In the genomic region with DNA sequence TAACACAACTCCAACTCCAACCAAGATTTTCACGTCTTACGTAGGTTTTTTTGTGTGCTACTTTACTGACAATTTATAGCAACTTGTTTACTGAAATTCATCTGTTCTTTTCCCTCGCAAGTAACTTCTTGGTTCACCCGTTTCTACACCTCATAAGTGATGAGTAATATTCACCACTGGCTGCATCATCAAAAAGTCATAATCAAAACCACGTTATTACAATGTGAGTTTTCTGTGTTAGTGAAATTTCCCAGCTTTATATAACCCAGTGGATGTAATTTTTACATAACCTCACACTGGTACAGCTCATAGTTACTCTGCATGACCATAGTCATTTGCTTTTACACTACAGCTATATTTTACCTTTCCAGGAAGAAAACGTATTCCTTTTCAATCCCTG, we compare ENCODE assay signal across 18 cellular contexts.
DNase-seq lines count a peak whose midpoint lies in the region; ATAC-seq lines count a peak whose summit lies in the region.
"Had no signal": no experiment of that assay in that cellular context is flagged by ENCODE, and none has a peak within 500 bp of the region (broad histone marks: within the 10 kb centered on the region; RNA-seq: fewer than 3 reads in every experiment).

No MANE protein-coding gene starts in this region.

- no peak overlapping the region for H3K9ac ChIP-seq in GM23248
- H3K9ac ChIP-seq in adipocyte (ENCODE audit: low read length): no peak overlapping the region

- peaks cover 8% of the 10 kb centered on the region; the same call in 1 of the 2 replicates for H3F3A ChIP-seq in GM23248 (ENCODE audit: insufficient read depth)

- H3K4me3 ChIP-seq in GM23248 (0 out of 2 replicates have a peak overlapping the region, but pooled peaks have one; percentile 4), adipocyte (ENCODE audit: low read length) (peak overlapping the region; percentile 37)
- H3K4me3 ChIP-seq: lower lobe of right lung had no signal

- H3K9me3 ChIP-seq in GM23248 (ENCODE audit: low read depth): no peaks in the 10 kb centered on the region
- no peaks in the 10 kb centered on the region for H3K9me3 ChIP-seq in adipocyte (ENCODE audit: control insufficient read depth, low read length)
- H3K9me3 ChIP-seq: lower lobe of right lung had no signal

- H3K27ac ChIP-seq in GM23248: no peak overlapping the region
- H3K27ac ChIP-seq: lower lobe of right lung had no signal

- DNase-seq in GM23248: peak; percentile 86
- DNase-seq in adipocyte (ENCODE audit: low read depth): peak; percentile 60
- DNase-seq in fibroblast of peridontal ligament (ENCODE audit: extremely low read depth): peak; percentile 92
- DNase-seq in sciatic nerve (ENCODE audit: low spot score): no peak
- DNase-seq in islet precursor cell: no peak
- DNase-seq: activated B cell treated with CpG ODN at 0.5 μM for 24 hours; CD4-positive, alpha-beta T cell; endodermal cell; lower lobe of right lung; NCI-H1048; SIG-M5; stimulated activated CD4-positive, alpha-beta T cell treated with anti-CD3 and anti-CD28 coated beads, Interleukin-12 subunit alpha, Interleukin-12 subunit beta, amount 100 ng/mL, for 4 hours; T-helper 2 cell; trophoblast cell had no signal

- H4K20me1 ChIP-seq in GM23248 (ENCODE audit: insufficient read depth): no peaks in the 10 kb centered on the region

- H3K79me2 ChIP-seq in GM23248 (ENCODE audit: insufficient read depth): no peaks in the 10 kb centered on the region

- peaks cover 10% of the 10 kb centered on the region for H3K4me1 ChIP-seq in GM23248 (ENCODE audit: insufficient read depth)
- peaks cover 7% of the 10 kb centered on the region for H3K4me1 ChIP-seq in adipocyte (ENCODE audit: control insufficient read depth, insufficient read depth, low read length)
- H3K4me1 ChIP-seq: lower lobe of right lung had no signal

- H3K27me3 ChIP-seq in GM23248 (replicated peaks; ENCODE audit: insufficient read depth) (no peaks in the 10 kb centered on the region), adipocyte (replicated peaks; ENCODE audit: control insufficient read depth, insufficient read depth, low read length) (no peaks in the 10 kb centered on the region)

- no peak overlapping the region for H2AFZ ChIP-seq in GM23248

- H3K36me3 ChIP-seq in GM23248 (ENCODE audit: low read depth) (no peaks in the 10 kb centered on the region), adipocyte (ENCODE audit: control insufficient read depth, insufficient read depth, low read length, severe bottlenecking) (no peaks in the 10 kb centered on the region)
- H3K36me3 ChIP-seq: lower lobe of right lung had no signal

- ATAC-seq in sciatic nerve: peak; percentile 51
- ATAC-seq in HG03159 (IDR thresholded peaks at IDR 0.05; ENCODE audit: unreplicated experiment): no peak
- ATAC-seq in HG02759 (IDR thresholded peaks at IDR 0.05; ENCODE audit: unreplicated experiment): no peak
- no peak for ATAC-seq in GM18502 (IDR thresholded peaks at IDR 0.05; ENCODE audit: poor library complexity, unreplicated experiment)
- ATAC-seq: lower lobe of right lung; stimulated activated effector memory CD8-positive, alpha-beta T cell treated with anti-CD3 and anti-CD28 coated beads, Interleukin-12 subunit alpha, Interleukin-12 subunit beta, amount 100 ng/mL, for 72 hours had no signal

- H3K4me2 ChIP-seq in GM23248 (ENCODE audit: unreplicated experiment): peak overlapping the region; percentile 58

- no peaks in the 10 kb centered on the region for H3K9me2 ChIP-seq in GM23248 (ENCODE audit: insufficient read depth)

- WGBS in GM23248 (ENCODE audit: low coverage in 1 of 2, low lambda C conversion rate in 2 of 2, missing lambda C conversion rate in 2 of 2), 2 experiments: 5 to 6% methylated on average over 6 of the region's 6 CpGs

- intact Hi-C loops in sciatic nerve (cut with DNase I): no loop called here

- in situ Hi-C loops in GM23248 (cut with MboI): no loop called here

Comparison
In these comparisons a context has a peak if more than half of its experiments do, and no peak if none do; other contexts are left out.
1. DNase-seq: peak in GM23248 (single experiment), adipocyte (single experiment) and fibroblast of peridontal ligament (single experiment); none in sciatic nerve (single experiment) and islet precursor cell (single experiment).